ENCODE assay signal across 13 cellular contexts in genomic region chr14:51533160-51533559, GRCh38.
A peak's percentile ranks its signal among the peaks of the same experiment; 100 is the strongest.
DNase-seq lines count a peak whose midpoint lies in the region; ATAC-seq, FAIRE-seq and TF ChIP-seq lines count a peak whose summit lies in the region.
"Had no signal": no experiment of that assay in that cellular context is flagged by ENCODE, and none has a peak within 500 bp of the region (broad histone marks: within the 10 kb centered on the region; RNA-seq: fewer than 3 reads in every experiment).

No MANE protein-coding gene starts in this region.

- POLR2A ChIA-PET in RWPE1 (lab: Yijun Ruan, JAX; ENCODE audit: low non-redundant PET) = no interaction called here

- no peak for TF ChIP-seq POLR2A in H54 (IDR thresholded peaks at IDR 0.05; ENCODE audit: low read depth, low read length)

- 40 to 58% methylated on average over 2 of the region's 2 CpGs for WGBS in esophagus, 2 donors
- WGBS in smooth muscle cell (ENCODE audit: low lambda C conversion rate) = 26% methylated on average over 2 of the region's 2 CpGs
- 65 to 78% (median 69%) methylated on average over 2 of the region's 2 CpGs for WGBS in small intestine, 3 donors

- H4K20me1 ChIP-seq in smooth muscle cell (ENCODE audit: low read depth) = no peaks in the 10 kb centered on the region

- CTCF ChIA-PET in RWPE1 (lab: Yijun Ruan, JAX) = interaction anchor here (0.8 kb wide), 1 partner anchor 250 kb away, joined by 3 read pairs; no protein-coding TSS in a partner anchor

- H3K27me3 ChIP-seq in esophagus (ENCODE audit: control insufficient read depth in 1 of 2, insufficient read depth in 2 of 2, low read length in 2 of 2) (no peaks in the 10 kb centered on the region), smooth muscle cell (ENCODE audit: low read depth) (no peaks in the 10 kb centered on the region), small intestine (ENCODE audit: control insufficient read depth in 2 of 2, insufficient read depth in 2 of 2, low read length in 2 of 2) (no peaks in the 10 kb centered on the region)
- H3K27me3 ChIP-seq: hepatocyte, thyroid gland had no signal

- H3K4me2 ChIP-seq in smooth muscle cell = peak overlapping the region; percentile 52
- H3K4me2 ChIP-seq: hepatocyte had no signal

- H3K4me1 ChIP-seq in esophagus (ENCODE audit: control insufficient read depth in 2 of 2, insufficient read depth in 2 of 2, low read length in 1 of 2) (peaks cover 0 to 5% of the 10 kb centered on the region in 2 donors), smooth muscle cell (ENCODE audit: low read depth) (peaks cover 5% of the 10 kb centered on the region), small intestine (ENCODE audit: control insufficient read depth in 2 of 2, insufficient read depth in 1 of 2, low read depth in 1 of 2, low read length in 1 of 2) (no peaks in the 10 kb centered on the region)

- H3K79me2 ChIP-seq in smooth muscle cell (ENCODE audit: low read depth) = no peaks in the 10 kb centered on the region
- H3K79me2 ChIP-seq: hepatocyte had no signal

- H3K27ac ChIP-seq in RWPE1 (peak overlapping the region; percentile 87; the same call in 1 of the 2 replicates), esophagus (ENCODE audit: low read depth in 2 of 2, low read length in 1 of 2) (peak overlapping the region; percentile 1 to 34), smooth muscle cell (ENCODE audit: low read depth) (peak overlapping the region; percentile 72), small intestine (ENCODE audit: low read depth in 1 of 2, low read length in 1 of 2) (no peak overlapping the region)
- H3K27ac ChIP-seq: hepatocyte, thyroid gland had no signal

- no peak overlapping the region for H2AFZ ChIP-seq in smooth muscle cell (ENCODE audit: low read depth)
- H2AFZ ChIP-seq: hepatocyte had no signal

- FAIRE-seq in H54 (lab: Jason Lieb, UNC) (peak; percentile 91), small intestine (lab: Jason Lieb, UNC) (no peak)
- FAIRE-seq: D721Med had no signal

- no peak for ATAC-seq in GM21390 (IDR thresholded peaks at IDR 0.05; ENCODE audit: unreplicated experiment)
- ATAC-seq: activated T-helper 17 cell treated with anti-CD3 and anti-CD28 coated beads, Interleukin-2, amount 50 U/mL, for 72 hours had no signal

- TF ChIP-seq CTCF in RWPE1 (conservative IDR thresholded peaks at IDR 0.05; ENCODE audit: low read depth) = no peak
- TF ChIP-seq CTCF in smooth muscle cell (IDR thresholded peaks at IDR 0.05; ENCODE audit: borderline replicate concordance, insufficient read depth, poor library complexity, severe bottlenecking) = no peak

- no peaks in the 10 kb centered on the region for H3F3A ChIP-seq in smooth muscle cell (ENCODE audit: low read depth)

- H3K9ac ChIP-seq in smooth muscle cell (ENCODE audit: low read depth) = no peak overlapping the region

- DNase-seq in H54 (ENCODE audit: insufficient read length, low spot score) (no peak), RWPE1 (ENCODE audit: low spot score) (peak; percentile 76), smooth muscle cell (lab: John Stamatoyannopoulos, UW; ENCODE audit: unreplicated experiment) (no peak), small intestine (no peak), pons (ENCODE audit: low spot score) (no peak), HK-2 (ENCODE audit: unreplicated experiment) (no peak)
- DNase-seq: NCI-H2171, thyroid gland had no signal

- no peak overlapping the region for H3K4me3 ChIP-seq in esophagus (ENCODE audit: low read depth in 1 of 2, low read length in 2 of 2)
- no peak overlapping the region for H3K4me3 ChIP-seq in smooth muscle cell
- no peak overlapping the region for H3K4me3 ChIP-seq in small intestine (ENCODE audit: low read depth in 1 of 2, low read length in 2 of 2)
- H3K4me3 ChIP-seq: hepatocyte, thyroid gland had no signal

- H3K36me3 ChIP-seq in esophagus (ENCODE audit: control insufficient read depth in 2 of 2, insufficient read depth in 2 of 2, low read length in 1 of 2) (no peaks in the 10 kb centered on the region), smooth muscle cell (ENCODE audit: low read depth) (no peaks in the 10 kb centered on the region), small intestine (ENCODE audit: control insufficient read depth in 2 of 2, insufficient read depth in 2 of 2, low read length in 2 of 2) (no peaks in the 10 kb centered on the region)
- H3K36me3 ChIP-seq: thyroid gland had no signal

- H3K9me3 ChIP-seq in esophagus (ENCODE audit: control insufficient read depth in 2 of 2, insufficient read depth in 1 of 2, low read depth in 1 of 2, low read length in 1 of 2) (no peaks in the 10 kb centered on the region), smooth muscle cell (replicated peaks; ENCODE audit: low read depth) (no peaks in the 10 kb centered on the region), small intestine (ENCODE audit: control insufficient read depth, low read depth) (no peaks in the 10 kb centered on the region)
- H3K9me3 ChIP-seq: thyroid gland had no signal

Comparison
In these comparisons a context has a peak if more than half of its experiments do, and no peak if none do; other contexts are left out.
1. H3K27ac ChIP-seq: peak in RWPE1 (single experiment), esophagus (2 of 2) and smooth muscle cell (single experiment); none in small intestine (0 of 2).